In the genomic region with DNA sequence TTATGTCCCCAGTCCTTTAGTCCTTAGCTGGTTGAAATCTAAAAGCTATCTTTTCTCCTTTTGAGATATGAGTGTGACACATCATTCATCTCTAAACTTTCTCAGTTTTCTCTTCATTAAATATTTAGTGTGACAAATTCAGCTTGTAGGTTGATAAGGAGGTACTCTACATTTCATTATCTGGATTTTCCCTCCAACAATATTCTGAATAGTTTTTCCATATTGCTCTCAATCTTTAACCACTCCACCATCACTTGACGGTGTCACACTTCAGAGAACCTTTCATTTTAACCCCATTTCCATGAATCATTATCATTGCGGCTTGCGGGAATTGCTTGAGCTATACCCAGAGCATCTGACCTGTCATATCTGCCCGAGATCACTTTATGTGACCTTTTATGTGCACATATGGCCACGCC, we compare ENCODE assay signal across 9 cellular contexts. TPM values are rescaled to one million over a fixed set of nuclear protein-coding genes. Genes with fewer than 3 reads are reported as not detected.
DNase-seq lines count a peak whose midpoint lies in the region; ATAC-seq lines count a peak whose summit lies in the region.
"Had no signal": no experiment of that assay in that cellular context is flagged by ENCODE, and none has a peak within 500 bp of the region (broad histone marks: within the 10 kb centered on the region; RNA-seq: fewer than 3 reads in every experiment).

No MANE protein-coding gene starts in this region.

- peak overlapping the region; percentile 79 for H3K27ac Mint-ChIP-seq in activated CD4-positive, alpha-beta T cell treated with anti-CD3 and anti-CD28 coated beads, Interleukin-2, amount 10 ng/mL, durations not matched to agents 7 days and 5 days

- H3K4me1 ChIP-seq in skeletal muscle satellite cell (ENCODE audit: control insufficient read depth, insufficient read depth, low read length): peaks cover 33% of the 10 kb centered on the region
- H3K4me1 ChIP-seq in right cardiac atrium (ENCODE audit: control insufficient read depth, insufficient read depth, low read length): no peaks in the 10 kb centered on the region

- POLR2A ChIA-PET in activated CD4-positive, alpha-beta T cell treated with anti-CD3 and anti-CD28 coated beads, Interleukin-2, amount 10 ng/mL, durations not matched to agents 7 days and 5 days (lab: Charles Lee): interaction anchor here (0.6 kb wide), 1 partner anchor 10 kb away, joined by 3 read pairs; no protein-coding TSS in a partner anchor

- no peaks in the 10 kb centered on the region for H3K27me3 Mint-ChIP-seq in activated CD4-positive, alpha-beta T cell treated with anti-CD3 and anti-CD28 coated beads, Interleukin-2, amount 10 ng/mL, durations not matched to agents 7 days and 5 days

- peaks cover 40% of the 10 kb centered on the region for H3K4me1 Mint-ChIP-seq in activated CD4-positive, alpha-beta T cell treated with anti-CD3 and anti-CD28 coated beads, Interleukin-2, amount 10 ng/mL, durations not matched to agents 7 days and 5 days

- H3K4me3 Mint-ChIP-seq in activated CD4-positive, alpha-beta T cell treated with anti-CD3 and anti-CD28 coated beads, Interleukin-2, amount 10 ng/mL, durations not matched to agents 7 days and 5 days: no peak overlapping the region

- peaks cover 6% of the 10 kb centered on the region for H3K9me3 Mint-ChIP-seq in activated CD4-positive, alpha-beta T cell treated with anti-CD3 and anti-CD28 coated beads, Interleukin-2, amount 10 ng/mL, durations not matched to agents 7 days and 5 days

- DNase-seq in activated CD4-positive, alpha-beta T cell treated with anti-CD3 and anti-CD28 coated beads, Interleukin-2, amount 10 ng/mL, durations not matched to agents 7 days and 5 days: peak; percentile 58
- DNase-seq in cortex of kidney (lab: John Stamatoyannopoulos, UW) (no peak), NCI-H187 (lab: John Stamatoyannopoulos, UW) (no peak), cerebellum (ENCODE audit: low spot score) (no peak), right cardiac atrium (no peak)

- CTCF ChIA-PET in activated CD4-positive, alpha-beta T cell treated with anti-CD3 and anti-CD28 coated beads, Interleukin-2, amount 10 ng/mL, durations not matched to agents 7 days and 5 days (lab: Charles Lee): interaction anchor here (0.6 to 3.1 kb wide), 5 partner anchors 9 to 25 kb away, joined by 3 to 12 read pairs (median 3); partner anchors contain the start of gene ATP8B4

- H3K9me3 ChIP-seq in skeletal muscle satellite cell (replicated peaks; ENCODE audit: low read length): no peaks in the 10 kb centered on the region
- no peaks in the 10 kb centered on the region for H3K9me3 ChIP-seq in right cardiac atrium (ENCODE audit: control insufficient read depth, low read length)

- ATAC-seq in GM18907 (IDR thresholded peaks at IDR 0.05; ENCODE audit: unreplicated experiment): peak; percentile 80
- peak; percentile 32 for ATAC-seq in HG03025 (IDR thresholded peaks at IDR 0.05; ENCODE audit: low FRiP score, unreplicated experiment)
- no peak for ATAC-seq in right cardiac atrium

- no peaks in the 10 kb centered on the region for H3K36me3 ChIP-seq in skeletal muscle satellite cell (ENCODE audit: insufficient read depth, low read length)
- H3K36me3 ChIP-seq: cardiac muscle cell had no signal

- H3K9ac ChIP-seq in skeletal muscle satellite cell (ENCODE audit: low read depth, low read length): peak overlapping the region; percentile 60

- no peak overlapping the region for H3K27ac ChIP-seq in right cardiac atrium (ENCODE audit: low read length)
- H3K27ac ChIP-seq: cardiac muscle cell had no signal

- H3K27me3 ChIP-seq in skeletal muscle satellite cell (ENCODE audit: control insufficient read depth, insufficient read depth, low read length): no peaks in the 10 kb centered on the region
- no peaks in the 10 kb centered on the region for H3K27me3 ChIP-seq in right cardiac atrium (ENCODE audit: control insufficient read depth, insufficient read depth)
- H3K27me3 ChIP-seq: cardiac muscle cell had no signal

- peak overlapping the region; percentile 37 for H3K4me2 ChIP-seq in skeletal muscle satellite cell (ENCODE audit: low read length)

- 83% methylated on average over 5 of the region's 5 CpGs for WGBS in right cardiac atrium

- intact Hi-C loops in right cardiac atrium (cut with DNase I): no loop called here

- H3K36me3 Mint-ChIP-seq in activated CD4-positive, alpha-beta T cell treated with anti-CD3 and anti-CD28 coated beads, Interleukin-2, amount 10 ng/mL, durations not matched to agents 7 days and 5 days (ENCODE audit: low read depth): peaks cover 3% of the 10 kb centered on the region

- H3K4me3 ChIP-seq in skeletal muscle satellite cell (ENCODE audit: low read length) (no peak overlapping the region), right cardiac atrium (ENCODE audit: low read length) (no peak overlapping the region)
- H3K4me3 ChIP-seq: cardiac muscle cell had no signal

RNA-seq across cellular contexts. Expression of gene ATP8B4, which starts 16.1 kb away (rescaled TPM):
- 1 to 10 TPM; 6.8 TPM for total RNA-seq in activated CD4-positive, alpha-beta T cell treated with anti-CD3 and anti-CD28 coated beads, Interleukin-2, amount 10 ng/mL, durations not matched to agents 7 days and 5 days
- total RNA-seq in skeletal muscle satellite cell (2012; rRNA removed): 0.87 and 1.0 TPM in 2 replicates
- total RNA-seq in cerebellum (15.3 TPM), right cardiac atrium (10 to 100 TPM in 1 of 4 donors, 1 to 10 TPM in 3; 4.2 to 11.7 (median 6.1) TPM)
- polyA plus RNA-seq in right cardiac atrium: 3.0 TPM

RNA-seq across cellular contexts. Expression of gene SLC27A2, which starts 46.9 kb away (rescaled TPM):
- 10 to 100 TPM in 1 of 2 experiments, 1 to 10 TPM in 1; 9.9 to 11.4 TPM for total RNA-seq in activated CD4-positive, alpha-beta T cell treated with anti-CD3 and anti-CD28 coated beads, Interleukin-2, amount 10 ng/mL, durations not matched to agents 7 days and 5 days
- under 0.01 TPM in 2 replicates for total RNA-seq in skeletal muscle satellite cell (2012; rRNA removed)
- total RNA-seq in cerebellum: 6.4 TPM
- under 1 TPM in 1 of 4 donors, not detected in 3; 0.11 TPM for total RNA-seq in right cardiac atrium
- 0.14 TPM for polyA plus RNA-seq in right cardiac atrium
- total RNA-seq: cardiac muscle cell had no signal
- polyA plus RNA-seq: cardiac muscle cell had no signal

Comparison
In these comparisons a context has a peak if more than half of its experiments do, and no peak if none do; other contexts are left out.
1. ATAC-seq: peak in GM18907 (single experiment) and HG03025 (single experiment); none in right cardiac atrium (0 of 2).